In the genomic region with DNA sequence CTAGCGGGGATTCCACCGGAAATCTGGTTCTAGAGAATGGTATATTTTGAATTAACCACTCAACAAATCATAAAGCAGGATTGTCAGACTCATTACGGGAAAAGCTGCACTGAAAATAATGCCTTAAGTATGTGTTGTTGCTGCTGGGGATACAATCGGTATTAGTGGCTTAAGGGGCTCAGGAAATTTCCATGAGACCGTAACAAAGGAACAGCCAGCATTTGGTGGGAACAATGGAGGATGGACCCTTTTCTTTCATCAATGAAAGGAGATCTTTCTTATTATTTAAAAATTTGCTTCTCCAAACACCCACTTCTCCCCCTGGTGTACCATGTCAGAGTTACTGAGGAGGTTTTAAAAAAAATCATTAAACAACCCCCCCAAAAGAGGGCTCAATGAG, we compare ENCODE assay signal across 18 cellular contexts.
DNase-seq lines count a peak whose midpoint lies in the region; ATAC-seq, FAIRE-seq and TF ChIP-seq lines count a peak whose summit lies in the region.
"Had no signal": no experiment of that assay in that cellular context is flagged by ENCODE, and none has a peak within 500 bp of the region (broad histone marks: within the 10 kb centered on the region; RNA-seq: fewer than 3 reads in every experiment).

No MANE protein-coding gene starts in this region.

- H3K4me2 ChIP-seq in GM23338, result no peak overlapping the region
- no peak overlapping the region for H3K4me2 ChIP-seq in H1 (ENCODE audit: insufficient read depth in 1 of 2, low read depth in 2 of 2, low read length in 2 of 2)
- peak overlapping the region; percentile 52 for H3K4me2 ChIP-seq in smooth muscle cell
- no peak overlapping the region for H3K4me2 ChIP-seq in osteoblast (ENCODE audit: insufficient read depth, low read length)
- H3K4me2 ChIP-seq: A549 had no signal

- H4K20me1 ChIP-seq in GM23338 (replicated peaks; ENCODE audit: insufficient read depth) (no peaks in the 10 kb centered on the region), H1 (replicated peaks in 1 of 2; ENCODE audit: control insufficient read depth in 1 of 2, insufficient read depth in 2 of 2, low read length in 2 of 2) (no peaks in the 10 kb centered on the region), smooth muscle cell (ENCODE audit: low read depth) (no peaks in the 10 kb centered on the region), osteoblast (ENCODE audit: insufficient read depth, low read length) (no peaks in the 10 kb centered on the region)

- H2BK20ac ChIP-seq in H1 (ENCODE audit: low read length), result no peak overlapping the region

- no peak overlapping the region for H3K4me3 ChIP-seq in GM23338
- no peak overlapping the region for H3K4me3 ChIP-seq in SJSA1
- no peak overlapping the region for H3K4me3 ChIP-seq in H1 (ENCODE audit: extremely low read depth in 1 of 4, insufficient read depth in 2 of 4, low read depth in 3 of 4, low read length in 4 of 4)
- H3K4me3 ChIP-seq in smooth muscle cell, result no peak overlapping the region
- no peak overlapping the region for H3K4me3 ChIP-seq in osteoblast (ENCODE audit: insufficient read depth, low read length)
- no peak overlapping the region for H3K4me3 ChIP-seq in tibial artery
- H3K4me3 ChIP-seq: A549 had no signal

- no peak for TF ChIP-seq POLR2A in H1 (IDR thresholded peaks at IDR 0.05; ENCODE audit: control extremely low read depth in 1 of 2, low read depth in 2 of 2, low read length in 2 of 2)

- no peak overlapping the region for H3K18ac ChIP-seq in H1 (ENCODE audit: extremely low read depth, low read length)

- no peak overlapping the region for H3K23ac ChIP-seq in H1 (ENCODE audit: insufficient read length)

- H3K9ac ChIP-seq in H1 (replicated peaks in 1 of 4; ENCODE audit: extremely low read depth in 1 of 4, low read depth in 3 of 4, low read length in 3 of 4), result no peak overlapping the region
- peak overlapping the region; percentile 62 for H3K9ac ChIP-seq in smooth muscle cell (ENCODE audit: low read depth)

- peaks cover 4% of the 10 kb centered on the region; the same call in 1 of the 2 replicates for H3K9me2 ChIP-seq in GM23338 (ENCODE audit: insufficient read depth)

- H2BK12ac ChIP-seq in H1 (ENCODE audit: low read depth, low read length), result no peak overlapping the region

- H3K79me2 ChIP-seq in GM23338 (replicated peaks; ENCODE audit: insufficient read depth) (no peaks in the 10 kb centered on the region), H1 (ENCODE audit: control insufficient read depth in 1 of 2, insufficient read depth in 2 of 2, low read length in 2 of 2) (no peaks in the 10 kb centered on the region), smooth muscle cell (ENCODE audit: low read depth) (no peaks in the 10 kb centered on the region), osteoblast (ENCODE audit: insufficient read depth, low read length) (no peaks in the 10 kb centered on the region)

- intact Hi-C loops in tibial artery (cut with DNase I; ENCODE audit: low total_unique reads), result no loop called here

- H4K8ac ChIP-seq in H1 (ENCODE audit: extremely low read depth, insufficient read depth, low read length), result no peak overlapping the region

- TF ChIP-seq RAD21 in H1 (IDR thresholded peaks at IDR 0.05 in 1 of 2, conservative IDR thresholded peaks at IDR 0.05 in 1 of 2; ENCODE audit: low read depth in 2 of 2, low read length in 2 of 2), result no peak

- H3K9me3 ChIP-seq in SJSA1 (replicated peaks) (no peaks in the 10 kb centered on the region), H1 (ENCODE audit: insufficient read depth in 2 of 2, low read depth in 1 of 2, low read length in 1 of 2) (no peaks in the 10 kb centered on the region), smooth muscle cell (replicated peaks; ENCODE audit: low read depth) (no peaks in the 10 kb centered on the region), osteoblast (ENCODE audit: low read depth, low read length) (no peaks in the 10 kb centered on the region), tibial artery (no peaks in the 10 kb centered on the region)
- H3K9me3 ChIP-seq: A549, Caco-2 had no signal

- H3K27me3 ChIP-seq in GM23338 (ENCODE audit: insufficient read depth) (no peaks in the 10 kb centered on the region), SJSA1 (replicated peaks) (no peaks in the 10 kb centered on the region), H1 (replicated peaks in 1 of 4; ENCODE audit: control insufficient read depth in 3 of 4, extremely low read depth in 1 of 4, insufficient read depth in 3 of 4, low read length in 3 of 4) (no peaks in the 10 kb centered on the region), smooth muscle cell (ENCODE audit: low read depth) (no peaks in the 10 kb centered on the region), osteoblast (ENCODE audit: insufficient read depth, low read length) (no peaks in the 10 kb centered on the region), tibial artery (no peaks in the 10 kb centered on the region)

- H3K4ac ChIP-seq in H1 (replicated peaks; ENCODE audit: insufficient read length, low read depth, low read length), result no peak overlapping the region

- no peak overlapping the region for H2AK5ac ChIP-seq in H1 (ENCODE audit: low read depth, low read length)

- no peak overlapping the region for H3K27ac Mint-ChIP-seq in GM23338
- H3K27ac Mint-ChIP-seq: CD4-positive, alpha-beta memory T cell; H9 had no signal

- H3K79me1 ChIP-seq in H1 (ENCODE audit: low read depth, low read length), result no peaks in the 10 kb centered on the region

- no peaks in the 10 kb centered on the region for H3F3A ChIP-seq in GM23338 (replicated peaks; ENCODE audit: low read depth)
- no peaks in the 10 kb centered on the region for H3F3A ChIP-seq in smooth muscle cell (ENCODE audit: low read depth)

- no peak overlapping the region for H2BK120ac ChIP-seq in H1 (replicated peaks; ENCODE audit: low read depth, low read length)

- no peak for TF ChIP-seq CTCF in GM23338 (conservative IDR thresholded peaks at IDR 0.05; ENCODE audit: low read depth in 2 of 2)
- no peak for TF ChIP-seq CTCF in H1 (IDR thresholded peaks at IDR 0.05; ENCODE audit: control extremely low read depth in 1 of 3, insufficient read depth in 1 of 3, low read depth in 1 of 3, low read length in 3 of 3)
- peak; percentile 12 for TF ChIP-seq CTCF in smooth muscle cell (IDR thresholded peaks at IDR 0.05; ENCODE audit: borderline replicate concordance, insufficient read depth, poor library complexity, severe bottlenecking)
- TF ChIP-seq CTCF in osteoblast (IDR thresholded peaks at IDR 0.05; ENCODE audit: extremely low read depth, low read depth, low read length), result no peak
- TF ChIP-seq CTCF in tibial artery (IDR thresholded peaks at IDR 0.05), result no peak

- no peak overlapping the region for H3K56ac ChIP-seq in H1 (replicated peaks; ENCODE audit: insufficient read length, low read depth, low read length)

- H3K27ac ChIP-seq in GM23338 (ENCODE audit: low read depth) (no peak overlapping the region), SJSA1 (peak overlapping the region; percentile 31; the same call in 1 of the 2 replicates), H1 (ENCODE audit: low read depth, low read length) (no peak overlapping the region), smooth muscle cell (ENCODE audit: low read depth) (peak overlapping the region; percentile 84), osteoblast (ENCODE audit: low read depth, low read length) (no peak overlapping the region), tibial artery (no peak overlapping the region)
- H3K27ac ChIP-seq: A549 had no signal

- no peak for DNase-seq in GM23338 (ENCODE audit: low spot score)
- DNase-seq in SJSA1 (ENCODE audit: low read depth in 1 of 2, low spot score in 2 of 2), result no peak
- DNase-seq in H1 (ENCODE audit: low read depth in 1 of 2, low spot score in 2 of 2), result no peak
- no peak for DNase-seq in smooth muscle cell (lab: John Stamatoyannopoulos, UW; ENCODE audit: unreplicated experiment)
- no peak for DNase-seq in osteoblast (ENCODE audit: insufficient read length, low spot score, missing footprints)
- DNase-seq in NCI-H748 (lab: John Stamatoyannopoulos, UW; ENCODE audit: unreplicated experiment), result no peak
- no peak for DNase-seq in tibial artery
- DNase-seq: 8988T; ACHN; C1 segment of cervical spinal cord; Caco-2; CD4-positive, alpha-beta memory T cell; DMS153; DND-41; H9 had no signal

- no peak overlapping the region for H3K14ac ChIP-seq in H1 (ENCODE audit: insufficient read length)

- H3K36me3 Mint-ChIP-seq in GM23338 (ENCODE audit: low read depth), result no peaks in the 10 kb centered on the region
- H3K36me3 Mint-ChIP-seq: CD4-positive, alpha-beta memory T cell had no signal

- H3K4me1 Mint-ChIP-seq in GM23338, result no peaks in the 10 kb centered on the region
- H3K4me1 Mint-ChIP-seq: CD4-positive, alpha-beta memory T cell had no signal

- no peak overlapping the region for H3K4me3 Mint-ChIP-seq in GM23338
- H3K4me3 Mint-ChIP-seq: CD4-positive, alpha-beta memory T cell; H9 had no signal

- H3K23me2 ChIP-seq in H1 (ENCODE audit: low read depth, low read length), result no peaks in the 10 kb centered on the region

- no peaks in the 10 kb centered on the region for H3K9me3 Mint-ChIP-seq in GM23338
- H3K9me3 Mint-ChIP-seq: H9 had no signal

- CTCF ChIA-PET in H1 (lab: Charles Lee; ENCODE audit: partially characterized antibody), result interaction anchor here (0.7 to 0.9 kb wide), 3 partner anchors 24 to 349 kb away, joined by 3 to 4 read pairs (median 3); no protein-coding TSS in a partner anchor

- no peaks in the 10 kb centered on the region for H3K27me3 Mint-ChIP-seq in GM23338 (ENCODE audit: insufficient read depth, low read depth, poor library complexity)

- TF ChIP-seq EP300 in H1 (IDR thresholded peaks at IDR 0.05; ENCODE audit: borderline replicate concordance in 1 of 2, low read depth in 2 of 2, low read length in 2 of 2), result no peak

- POLR2A ChIA-PET in H1 (lab: Charles Lee; ENCODE audit: partially characterized antibody), result no interaction called here

- no peak for ATAC-seq in GM23338
- ATAC-seq: A549 had no signal

- peak overlapping the region; percentile 76 for H2AFZ ChIP-seq in GM23338
- 0 out of 2 replicates have a peak overlapping the region, but pooled peaks have one; percentile 10 for H2AFZ ChIP-seq in H1 (ENCODE audit: low read length)
- no peak overlapping the region for H2AFZ ChIP-seq in smooth muscle cell (ENCODE audit: low read depth)
- no peak overlapping the region for H2AFZ ChIP-seq in osteoblast (ENCODE audit: low read length)

- H4K91ac ChIP-seq in H1 (replicated peaks; ENCODE audit: insufficient read length, low read length), result no peak overlapping the region

- no peak for FAIRE-seq in H1 (lab: Jason Lieb, UNC)
- FAIRE-seq: A549, G401.6, GM12892 had no signal

- no peak overlapping the region for H4K5ac ChIP-seq in H1 (ENCODE audit: insufficient read length, low read depth, low read length)

- no peak overlapping the region for H2BK15ac ChIP-seq in H1 (ENCODE audit: low read length)

- no peaks in the 10 kb centered on the region for H3K36me3 ChIP-seq in GM23338 (ENCODE audit: insufficient read depth)
- H3K36me3 ChIP-seq in SJSA1, result no peaks in the 10 kb centered on the region
- H3K36me3 ChIP-seq in H1 (ENCODE audit: control insufficient read depth in 2 of 4, insufficient read depth in 4 of 4, low read length in 3 of 4), result no peaks in the 10 kb centered on the region
- H3K36me3 ChIP-seq in smooth muscle cell (ENCODE audit: low read depth), result no peaks in the 10 kb centered on the region
- H3K36me3 ChIP-seq in osteoblast (ENCODE audit: insufficient read depth, low read length), result no peaks in the 10 kb centered on the region
- no peaks in the 10 kb centered on the region for H3K36me3 ChIP-seq in tibial artery

- no peak overlapping the region for H2BK5ac ChIP-seq in H1 (ENCODE audit: low read depth, low read length)

- 97% methylated on average over 5 of the region's 5 CpGs; no CpG with 5 or more reads in 1 of the 2 experiments for WGBS in H1 (ENCODE audit: extremely low coverage in 1 of 2, insufficient coverage in 1 of 2, insufficient read length in 1 of 2, insufficient replicate concordance in 2 of 2, low coverage in 1 of 2, low lambda C conversion rate in 2 of 2, missing lambda C conversion rate in 1 of 2), 2 experiments
- 25% methylated on average over 5 of the region's 5 CpGs for WGBS in smooth muscle cell (ENCODE audit: low lambda C conversion rate)

- no peaks in the 10 kb centered on the region for H3K4me1 ChIP-seq in GM23338 (ENCODE audit: insufficient read depth)
- no peaks in the 10 kb centered on the region; the same call in 1 of the 2 replicates for H3K4me1 ChIP-seq in SJSA1 (replicated peaks)
- no peaks in the 10 kb centered on the region; a peak in 1 of 7 replicates for H3K4me1 ChIP-seq in H1 (replicated peaks in 1 of 4; ENCODE audit: control insufficient read depth in 3 of 4, insufficient read depth in 4 of 4, low read length in 3 of 4)
- peaks cover 7% of the 10 kb centered on the region for H3K4me1 ChIP-seq in smooth muscle cell (ENCODE audit: low read depth)
- peaks cover 4% of the 10 kb centered on the region for H3K4me1 ChIP-seq in osteoblast (ENCODE audit: insufficient read depth, low read length)
- H3K4me1 ChIP-seq in tibial artery, result peaks cover 0 to 1% (median 0%) of the 10 kb centered on the region in 4 donors
- H3K4me1 ChIP-seq: A549, Caco-2 had no signal

Comparison
In these comparisons a context has a peak if more than half of its experiments do, and no peak if none do; other contexts are left out.
1. H2AFZ ChIP-seq: peak in GM23338 (single experiment) and H1 (single experiment); none in smooth muscle cell (single experiment) and osteoblast (single experiment).
2. H3K27ac ChIP-seq: peak in SJSA1 (single experiment) and smooth muscle cell (single experiment); none in GM23338 (single experiment), H1 (single experiment), osteoblast (single experiment) and tibial artery (0 of 2).